15 cellular contexts compared by ENCODE assay signal in the genomic region with DNA sequence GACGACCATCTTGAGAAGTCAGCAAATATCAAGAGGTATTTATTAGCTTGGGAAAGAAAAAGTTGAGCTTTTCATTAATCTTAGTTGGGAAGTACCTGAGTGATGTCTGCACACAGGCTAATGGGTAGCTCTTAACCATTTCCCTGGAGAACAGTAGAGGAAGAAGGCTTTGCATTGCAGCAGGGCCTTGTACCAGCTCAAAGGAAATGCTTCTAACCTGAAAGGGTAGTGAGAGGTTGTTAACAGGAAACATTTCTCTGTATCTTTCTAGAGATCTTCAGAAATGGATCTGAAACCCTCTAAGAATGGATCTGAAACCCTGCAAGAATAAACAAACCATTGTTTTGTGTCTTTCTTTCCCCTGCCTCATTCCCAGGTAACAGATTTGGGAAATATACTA.
DNase-seq lines count a peak whose midpoint lies in the region; ATAC-seq and TF ChIP-seq lines count a peak whose summit lies in the region.
"Had no signal": no experiment of that assay in that cellular context is flagged by ENCODE, and none has a peak within 500 bp of the region (broad histone marks: within the 10 kb centered on the region; RNA-seq: fewer than 3 reads in every experiment).

No MANE protein-coding gene starts in this region.

- no peaks in the 10 kb centered on the region for H3K27me3 Mint-ChIP-seq in CD14-positive monocyte (ENCODE audit: low read depth in 3 of 3)

- peak overlapping the region; percentile 43 for H3K27ac ChIP-seq in mesodermal cell (ENCODE audit: low read depth, low read length, severe bottlenecking)
- H3K27ac ChIP-seq: BLaER1 treated with 17β-estradiol and CSF1 and Interleukin-3, amounts not matched to agents 10 nM and 100 nM; PC-9; SJCRH30 had no signal

- 85% methylated on average over 1 of the region's 1 CpG; no CpG with 5 or more reads in 1 of the 2 experiments for WGBS in mesodermal cell (ENCODE audit: insufficient coverage in 2 of 2), 2 experiments

- peaks cover 7% of the 10 kb centered on the region for H3K4me1 ChIP-seq in mesodermal cell (ENCODE audit: control insufficient read depth, insufficient read depth, low read length, poor library complexity, severe bottlenecking)
- H3K4me1 ChIP-seq: SJCRH30 had no signal

- H3K27ac Mint-ChIP-seq in CD14-positive monocyte, result no peak overlapping the region

- H3K36me3 ChIP-seq in mesodermal cell (ENCODE audit: control insufficient read depth, insufficient read depth, low read length), result no peaks in the 10 kb centered on the region
- H3K36me3 ChIP-seq: BLaER1 treated with 17β-estradiol and CSF1 and Interleukin-3, amounts not matched to agents 10 nM and 100 nM; SJCRH30 had no signal

- no peak overlapping the region for H3K4me3 ChIP-seq in mesodermal cell (ENCODE audit: extremely low read depth, insufficient read depth, low read length, poor library complexity, severe bottlenecking)
- H3K4me3 ChIP-seq: BLaER1 treated with 17β-estradiol and CSF1 and Interleukin-3, amounts not matched to agents 10 nM and 100 nM; PC-9; SJCRH30 had no signal

- no peak for TF ChIP-seq CTCF in CD14-positive monocyte (IDR thresholded peaks at IDR 0.05)

- no peaks in the 10 kb centered on the region for H3K9me3 ChIP-seq in mesodermal cell (ENCODE audit: control insufficient read depth, low read length)
- H3K9me3 ChIP-seq: SJCRH30 had no signal

- H3K4me1 Mint-ChIP-seq in CD14-positive monocyte, result no peaks in the 10 kb centered on the region

- no peaks in the 10 kb centered on the region for H3K36me3 Mint-ChIP-seq in CD14-positive monocyte

- DNase-seq in NCI-H69 (lab: John Stamatoyannopoulos, UW) (peak; percentile 8), CD14-positive monocyte (ENCODE audit: low spot score) (no peak), retina (no peak), HT-29 (ENCODE audit: low spot score) (no peak)
- DNase-seq: NCI-H1105 treated with DMSO at 0.1 percent for 48 hours, NCI-H1694, NCI-H2081 treated with DMSO at 0.1 percent for 48 hours, NCI-H510A treated with DMSO at 0.1 percent for 48 hours, PC-9, SJCRH30 had no signal

- peak; percentile 85 for ATAC-seq in GM19438 (IDR thresholded peaks at IDR 0.05; ENCODE audit: low read depth, unreplicated experiment)
- ATAC-seq in HG03097 (IDR thresholded peaks at IDR 0.05; ENCODE audit: low FRiP score, unreplicated experiment), result peak; percentile 68
- ATAC-seq in GM21515 (IDR thresholded peaks at IDR 0.05; ENCODE audit: unreplicated experiment), result no peak

- intact Hi-C loops in CD14-positive monocyte (cut with micrococcal nuclease), result no loop called here

- no peak overlapping the region for H3K4me3 Mint-ChIP-seq in CD14-positive monocyte

- peaks cover 1 to 20% (median 3%) of the 10 kb centered on the region in 7 donors for H3K9me3 Mint-ChIP-seq in CD14-positive monocyte
